ENCODE assay signal across 1 cellular context in the genomic region with DNA sequence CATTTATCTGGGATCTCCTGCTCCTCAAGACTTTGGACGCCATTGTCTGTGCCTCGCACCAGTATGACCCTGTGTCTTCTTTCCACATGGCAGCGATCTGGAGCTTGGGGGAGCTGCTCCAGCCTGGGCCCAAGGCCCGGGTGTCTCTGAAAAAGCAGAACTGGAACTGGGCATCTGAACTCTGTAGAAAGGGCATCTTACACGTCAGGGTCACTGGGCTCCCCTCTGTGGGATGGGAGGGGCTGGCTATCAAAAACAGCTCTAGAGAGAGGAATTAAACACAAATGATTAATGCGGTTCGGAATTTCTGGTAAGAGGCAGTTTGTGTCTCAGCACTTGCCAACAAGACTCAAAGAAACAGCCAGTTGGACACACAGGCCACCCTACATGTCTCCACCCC.
TF ChIP-seq lines count a peak whose summit lies in the region.

No MANE protein-coding gene starts in this region.

TF ChIP-seq in SK-N-SH treated with all-trans-retinoic acid at 6 μM for 48 hours, 23 proteins besides CTCF, POLR2A, EP300 and RAD21 (continued from another document):
- TF ChIP-seq, protein P1, sequence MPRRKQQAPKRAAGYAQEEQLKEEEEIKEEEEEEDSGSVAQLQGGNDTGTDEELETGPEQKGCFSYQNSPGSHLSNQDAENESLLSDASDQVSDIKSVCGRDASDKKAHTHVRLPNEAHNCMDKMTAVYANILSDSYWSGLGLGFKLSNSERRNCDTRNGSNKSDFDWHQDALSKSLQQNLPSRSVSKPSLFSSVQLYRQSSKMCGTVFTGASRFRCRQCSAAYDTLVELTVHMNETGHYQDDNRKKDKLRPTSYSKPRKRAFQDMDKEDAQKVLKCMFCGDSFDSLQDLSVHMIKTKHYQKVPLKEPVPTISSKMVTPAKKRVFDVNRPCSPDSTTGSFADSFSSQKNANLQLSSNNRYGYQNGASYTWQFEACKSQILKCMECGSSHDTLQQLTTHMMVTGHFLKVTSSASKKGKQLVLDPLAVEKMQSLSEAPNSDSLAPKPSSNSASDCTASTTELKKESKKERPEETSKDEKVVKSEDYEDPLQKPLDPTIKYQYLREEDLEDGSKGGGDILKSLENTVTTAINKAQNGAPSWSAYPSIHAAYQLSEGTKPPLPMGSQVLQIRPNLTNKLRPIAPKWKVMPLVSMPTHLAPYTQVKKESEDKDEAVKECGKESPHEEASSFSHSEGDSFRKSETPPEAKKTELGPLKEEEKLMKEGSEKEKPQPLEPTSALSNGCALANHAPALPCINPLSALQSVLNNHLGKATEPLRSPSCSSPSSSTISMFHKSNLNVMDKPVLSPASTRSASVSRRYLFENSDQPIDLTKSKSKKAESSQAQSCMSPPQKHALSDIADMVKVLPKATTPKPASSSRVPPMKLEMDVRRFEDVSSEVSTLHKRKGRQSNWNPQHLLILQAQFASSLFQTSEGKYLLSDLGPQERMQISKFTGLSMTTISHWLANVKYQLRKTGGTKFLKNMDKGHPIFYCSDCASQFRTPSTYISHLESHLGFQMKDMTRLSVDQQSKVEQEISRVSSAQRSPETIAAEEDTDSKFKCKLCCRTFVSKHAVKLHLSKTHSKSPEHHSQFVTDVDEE (CRISPR knock-in tag; IDR thresholded peaks at IDR 0.05), result no peak
- no peak for TF ChIP-seq ARNTL (CRISPR knock-in tag; IDR thresholded peaks at IDR 0.05; ENCODE audit: borderline replicate concordance, low read depth)
- no peak for TF ChIP-seq RARB (CRISPR knock-in tag; IDR thresholded peaks at IDR 0.05)
- no peak for TF ChIP-seq TCF4 (CRISPR knock-in tag; IDR thresholded peaks at IDR 0.05; ENCODE audit: borderline replicate concordance)
- TF ChIP-seq ZFP30 (CRISPR knock-in tag; IDR thresholded peaks at IDR 0.05), result no peak
